8 cellular contexts compared by ENCODE assay signal in genomic region chr20:3470627-3471396, GRCh38. TPM values are rescaled to one million over a fixed set of nuclear protein-coding genes. Genes with fewer than 3 reads are reported as not detected.
DNase-seq lines count a peak whose midpoint lies in the region; ATAC-seq and TF ChIP-seq lines count a peak whose summit lies in the region.

TSS of gene ATRN (plus strand) at chr20:3471018. CDS start at chr20:3471108, 90 bp downstream.

- H3K4me1 ChIP-seq in ectodermal cell (ENCODE audit: control insufficient read depth, insufficient read depth, low read length), result peaks cover 8% of the 10 kb centered on the region
- peaks cover 4 to 19% of the 10 kb centered on the region in 2 donors for H3K4me1 ChIP-seq in lung (ENCODE audit: control insufficient read depth in 2 of 2, insufficient read depth in 2 of 2, low read length in 2 of 2)

- peak within 1 kb of the TSS; percentile 56 for H3K27ac ChIP-seq in ectodermal cell (ENCODE audit: insufficient read depth, low read depth, low read length, poor library complexity, severe bottlenecking)
- H3K27ac ChIP-seq in lung (ENCODE audit: low read depth in 1 of 2, low read length in 1 of 2), result peak within 1 kb of the TSS; percentile 78 to 87

- peak; percentile 96 for DNase-seq in CD1c-positive myeloid dendritic cell (ENCODE audit: extremely low spot score)
- DNase-seq in NCI-H82 (lab: John Stamatoyannopoulos, UW), result peak; percentile 89
- DNase-seq in activated CD8-positive, alpha-beta memory T cell treated with anti-CD3 and anti-CD28 coated beads for 1 hour (ENCODE audit: extremely low read depth in 1 of 2, low read depth in 1 of 2), result peak; percentile 57 to 83
- DNase-seq in lung (ENCODE audit: low spot score), result peak; percentile 94
- DNase-seq in stimulated activated CD4-positive, alpha-beta T cell treated with anti-CD3 and anti-CD28 coated beads, TNF-alpha, amount 100 ng/mL, for 1 hour (ENCODE audit: low read depth in 3 of 3, low spot score in 1 of 3), result peak; percentile 55 to 91 (median 66)

- H3K27me3 ChIP-seq in ectodermal cell (ENCODE audit: control insufficient read depth, insufficient read depth, low read length, poor library complexity, severe bottlenecking), result peaks cover 31% of the 10 kb centered on the region
- H3K27me3 ChIP-seq in lung (ENCODE audit: control insufficient read depth, insufficient read depth), result no peaks in the 10 kb centered on the region

- TF ChIP-seq CTCF in lung (IDR thresholded peaks at IDR 0.05; ENCODE audit: control extremely low read depth, extremely low read depth), result no peak

- H3K9me3 ChIP-seq in ectodermal cell (ENCODE audit: control insufficient read depth, low read length) (no peaks in the 10 kb centered on the region), lung (ENCODE audit: control insufficient read depth in 2 of 2, insufficient read depth in 1 of 2, low read length in 1 of 2) (no peaks in the 10 kb centered on the region)

- peak; percentile 77 for ATAC-seq in GM19351 (IDR thresholded peaks at IDR 0.05; ENCODE audit: unreplicated experiment)
- peak; percentile 83 for ATAC-seq in HG03520 (IDR thresholded peaks at IDR 0.05; ENCODE audit: unreplicated experiment)
- peak; percentile 99 for ATAC-seq in lung (ENCODE audit: insufficient read depth, low FRiP score)

- H3K36me3 ChIP-seq in ectodermal cell (ENCODE audit: control insufficient read depth, insufficient read depth, low read length) (no peaks in the 10 kb centered on the region), lung (ENCODE audit: control insufficient read depth in 2 of 2, insufficient read depth in 2 of 2, low read length in 2 of 2) (no peaks in the 10 kb centered on the region)

- H3K4me3 ChIP-seq in ectodermal cell (ENCODE audit: insufficient read depth, low read depth, low read length) (peak within 1 kb of the TSS; percentile 75), lung (peak within 1 kb of the TSS; percentile 95)

- WGBS in ectodermal cell, 2 experiments, result 1% methylated on average over 95 of the region's 95 CpGs
- 1% methylated on average over 78 to 95 of the region's 95 CpGs for WGBS in lung, 2 donors

RNA-seq across cellular contexts. Expression of gene ATRN, which starts in this region (rescaled TPM):
- polyA plus RNA-seq in ectodermal cell (2013, experiment 1 of 4), result 21.9 TPM
- polyA plus RNA-seq in ectodermal cell (2013, experiment 2 of 4), result 25.1 TPM
- 18.0 TPM for polyA plus RNA-seq in ectodermal cell (2013, experiment 3 of 4)
- polyA plus RNA-seq in ectodermal cell (2013, experiment 4 of 4), result 20.7 TPM
- total RNA-seq in lung, result 10 to 100 TPM; 29.0 to 38.5 TPM
- 10 to 100 TPM in 1 of 2 donors, 1 to 10 TPM in 1; 4.2 to 13.4 TPM for polyA plus RNA-seq in lung

Comparison
In these comparisons a context has a peak if more than half of its experiments do, and no peak if none do; other contexts are left out.
1. Peak in every context shown above with its lines: DNase-seq, ATAC-seq, H3K4me3 ChIP-seq and H3K27ac ChIP-seq.